1 cellular context compared by ENCODE assay signal in the genomic region with DNA sequence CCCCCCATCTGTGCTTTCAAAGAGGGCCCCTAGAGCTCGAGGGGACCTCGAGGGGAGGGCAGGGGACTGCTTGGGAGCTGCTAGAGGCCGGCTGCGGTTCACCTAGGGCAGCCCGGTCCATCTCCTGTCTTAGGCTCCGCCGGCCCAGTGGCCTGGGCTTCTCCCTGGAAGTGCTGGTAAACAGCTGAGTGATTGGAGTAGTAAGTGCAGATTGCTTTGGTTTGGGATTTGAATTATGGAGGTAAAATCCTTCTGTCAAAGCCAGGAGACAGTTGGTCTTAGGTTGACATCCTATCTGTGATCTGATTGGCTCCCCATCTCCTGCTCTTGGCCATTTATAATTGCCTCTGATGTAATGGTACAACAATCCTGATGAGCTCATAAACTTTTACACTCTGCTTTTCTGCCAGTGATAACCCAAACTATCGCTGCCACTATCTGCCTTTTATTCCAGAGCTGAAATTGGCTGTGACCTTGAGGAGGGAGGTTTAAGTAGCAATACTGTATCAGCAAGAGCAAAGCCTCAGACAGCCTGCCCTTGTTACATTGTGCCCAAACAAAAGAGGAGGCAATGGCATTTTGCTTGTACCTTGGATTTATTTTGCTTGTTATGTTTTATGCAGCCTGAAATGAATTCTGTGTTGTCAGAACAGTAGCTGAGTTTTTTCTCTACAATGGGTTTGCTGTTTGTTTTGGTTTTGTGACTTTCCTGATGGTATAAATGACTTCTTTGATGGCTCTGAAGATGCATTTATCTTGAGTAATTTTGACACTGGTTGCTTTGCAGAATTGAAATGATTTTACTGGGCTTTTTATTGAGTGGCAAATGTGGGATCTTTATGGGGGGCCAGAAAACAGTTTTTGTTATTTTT.
TF ChIP-seq lines count a peak whose summit lies in the region.

No MANE protein-coding gene starts in this region.

TF ChIP-seq in HCT116, 20 proteins besides CTCF, POLR2A, EP300 and RAD21:
- TF ChIP-seq, protein P1, sequence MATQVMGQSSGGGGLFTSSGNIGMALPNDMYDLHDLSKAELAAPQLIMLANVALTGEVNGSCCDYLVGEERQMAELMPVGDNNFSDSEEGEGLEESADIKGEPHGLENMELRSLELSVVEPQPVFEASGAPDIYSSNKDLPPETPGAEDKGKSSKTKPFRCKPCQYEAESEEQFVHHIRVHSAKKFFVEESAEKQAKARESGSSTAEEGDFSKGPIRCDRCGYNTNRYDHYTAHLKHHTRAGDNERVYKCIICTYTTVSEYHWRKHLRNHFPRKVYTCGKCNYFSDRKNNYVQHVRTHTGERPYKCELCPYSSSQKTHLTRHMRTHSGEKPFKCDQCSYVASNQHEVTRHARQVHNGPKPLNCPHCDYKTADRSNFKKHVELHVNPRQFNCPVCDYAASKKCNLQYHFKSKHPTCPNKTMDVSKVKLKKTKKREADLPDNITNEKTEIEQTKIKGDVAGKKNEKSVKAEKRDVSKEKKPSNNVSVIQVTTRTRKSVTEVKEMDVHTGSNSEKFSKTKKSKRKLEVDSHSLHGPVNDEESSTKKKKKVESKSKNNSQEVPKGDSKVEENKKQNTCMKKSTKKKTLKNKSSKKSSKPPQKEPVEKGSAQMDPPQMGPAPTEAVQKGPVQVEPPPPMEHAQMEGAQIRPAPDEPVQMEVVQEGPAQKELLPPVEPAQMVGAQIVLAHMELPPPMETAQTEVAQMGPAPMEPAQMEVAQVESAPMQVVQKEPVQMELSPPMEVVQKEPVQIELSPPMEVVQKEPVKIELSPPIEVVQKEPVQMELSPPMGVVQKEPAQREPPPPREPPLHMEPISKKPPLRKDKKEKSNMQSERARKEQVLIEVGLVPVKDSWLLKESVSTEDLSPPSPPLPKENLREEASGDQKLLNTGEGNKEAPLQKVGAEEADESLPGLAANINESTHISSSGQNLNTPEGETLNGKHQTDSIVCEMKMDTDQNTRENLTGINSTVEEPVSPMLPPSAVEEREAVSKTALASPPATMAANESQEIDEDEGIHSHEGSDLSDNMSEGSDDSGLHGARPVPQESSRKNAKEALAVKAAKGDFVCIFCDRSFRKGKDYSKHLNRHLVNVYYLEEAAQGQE (IDR thresholded peaks at IDR 0.05; ENCODE audit: low read depth), result no peak
- peak; percentile 81 for TF ChIP-seq POLR2AphosphoS5 (IDR thresholded peaks at IDR 0.05; ENCODE audit: low read depth, low read length)
